7 cellular contexts compared by ENCODE assay signal in genomic region chr6:149749594-149750135, GRCh38. TPM values are rescaled to one million over a fixed set of nuclear protein-coding genes. Genes with fewer than 3 reads are reported as not detected.
DNase-seq lines count a peak whose midpoint lies in the region; ATAC-seq, FAIRE-seq and TF ChIP-seq lines count a peak whose summit lies in the region.

Gene PCMT1, plus strand, starts transcription at chr6:149749741. Its CDS starts 161 bp downstream, at chr6:149749902.

- peak; percentile 74 for ATAC-seq in HG02943 (IDR thresholded peaks at IDR 0.05; ENCODE audit: low read depth, unreplicated experiment)

- peak within 1 kb of the TSS; percentile 96 for H3K9ac ChIP-seq in astrocyte (ENCODE audit: low read length)

- peaks cover 69% of the 10 kb centered on the region for H3K79me2 ChIP-seq in astrocyte (ENCODE audit: insufficient read depth, low read length)

- no peaks in the 10 kb centered on the region for H3K9me3 Mint-ChIP-seq in astrocyte (ENCODE audit: unreplicated experiment)

- peaks cover 43% of the 10 kb centered on the region for H4K20me1 ChIP-seq in astrocyte (ENCODE audit: insufficient read depth, low read length)

- peak within 1 kb of the TSS; percentile 92 for H3K4me2 ChIP-seq in astrocyte (ENCODE audit: low read length)

- no peaks in the 10 kb centered on the region for H3K36me3 Mint-ChIP-seq in astrocyte (ENCODE audit: low read depth, unreplicated experiment)

- no peaks in the 10 kb centered on the region for H3K27me3 ChIP-seq in astrocyte (ENCODE audit: insufficient read depth, low read length)

- FAIRE-seq in GM18507 (lab: Jason Lieb, UNC) (peak; percentile 83), astrocyte (lab: Jason Lieb, UNC) (no peak)

- TF ChIP-seq CTCF in astrocyte (IDR thresholded peaks at IDR 0.05; ENCODE audit: insufficient read depth, low read depth, low read length): no peak

- H3K4me1 ChIP-seq in astrocyte (ENCODE audit: insufficient read depth, low read length): peaks cover 9% of the 10 kb centered on the region

- peaks cover 6% of the 10 kb centered on the region for H3K4me1 Mint-ChIP-seq in astrocyte (ENCODE audit: low read depth, unreplicated experiment)

- DNase-seq in GM18507 (ENCODE audit: extremely low spot score, insufficient read length, low read depth) (peak; percentile 87), NCI-H1930 (lab: John Stamatoyannopoulos, UW) (peak; percentile 67 to 89), T-helper 22 cell (ENCODE audit: low read depth) (peak; percentile 84), astrocyte (ENCODE audit: low read depth) (peak; percentile 83), hepatic stellate cell (ENCODE audit: low spot score) (peak; percentile 95), renal cortical epithelial cell (ENCODE audit: low read depth) (peak; percentile 70)

- H3K4me3 ChIP-seq in astrocyte (ENCODE audit: insufficient read depth, low read depth, low read length): peak within 1 kb of the TSS; percentile 95

- H3K27ac Mint-ChIP-seq in astrocyte (ENCODE audit: unreplicated experiment): peak within 1 kb of the TSS; percentile 83

- peak within 1 kb of the TSS; percentile 91 for H2AFZ ChIP-seq in astrocyte (ENCODE audit: low read depth, low read length)

- peak within 1 kb of the TSS; percentile 81 for H3K27ac ChIP-seq in astrocyte (ENCODE audit: low read depth, low read length)

- H3K27me3 Mint-ChIP-seq in astrocyte (ENCODE audit: low read depth, unreplicated experiment): no peaks in the 10 kb centered on the region

- H3K4me3 Mint-ChIP-seq in astrocyte (ENCODE audit: unreplicated experiment): peak within 1 kb of the TSS; percentile 96

- no peaks in the 10 kb centered on the region for H3K9me3 ChIP-seq in astrocyte (ENCODE audit: insufficient read depth, low read depth, low read length)

- no peaks in the 10 kb centered on the region for H3K36me3 ChIP-seq in astrocyte (ENCODE audit: insufficient read depth, low read length)

RNA-seq across cellular contexts. Expression of gene PCMT1, which starts in this region (rescaled TPM):
- total RNA-seq in astrocyte (127 TPM in 2 replicates), renal cortical epithelial cell (157 and 184 TPM in 2 replicates)

Comparison
In these comparisons a context has a peak if more than half of its experiments do, and no peak if none do; other contexts are left out.
1. Peak in every context shown above with its lines: DNase-seq, ATAC-seq, H3K4me3 ChIP-seq and H3K27ac ChIP-seq.